29 cellular contexts compared by ENCODE assay signal in the genomic region with DNA sequence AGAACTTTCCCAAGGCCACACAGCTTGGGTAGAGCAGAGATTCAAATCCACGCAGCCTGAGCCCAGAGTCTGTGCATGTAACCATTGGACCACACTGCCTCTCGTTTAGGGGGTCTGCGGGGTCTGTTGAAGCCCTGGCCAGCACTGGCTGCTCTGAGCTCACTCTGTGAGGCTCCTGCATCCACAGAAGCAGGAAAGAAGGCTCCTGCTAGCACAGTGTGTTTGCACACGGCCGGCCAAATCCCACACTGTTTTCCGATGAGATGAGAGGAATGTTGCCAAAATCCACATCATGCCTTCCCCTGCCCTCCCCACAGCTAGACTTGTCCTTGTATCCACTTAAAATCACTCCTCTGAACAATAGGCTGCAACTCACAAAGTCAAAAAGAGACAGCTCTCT. TPM values are rescaled to one million over a fixed set of nuclear protein-coding genes. Genes with fewer than 3 reads are reported as not detected.
DNase-seq lines count a peak whose midpoint lies in the region; ATAC-seq and TF ChIP-seq lines count a peak whose summit lies in the region.
"Had no signal": no experiment of that assay in that cellular context is flagged by ENCODE, and none has a peak within 500 bp of the region (broad histone marks: within the 10 kb centered on the region; RNA-seq: fewer than 3 reads in every experiment).

No MANE protein-coding gene starts in this region.

- H3K27ac ChIP-seq in RWPE2 (ENCODE audit: poor library complexity, severe bottlenecking), result no peak overlapping the region
- no peak overlapping the region for H3K27ac ChIP-seq in neural progenitor cell
- H3K27ac ChIP-seq: BLaER1, hepatocyte, psoas muscle had no signal

- no peaks in the 10 kb centered on the region for H3K79me2 ChIP-seq in neural progenitor cell (ENCODE audit: low read depth)
- H3K79me2 ChIP-seq: hepatocyte had no signal

- H3K9me3 Mint-ChIP-seq in neural progenitor cell, result no peaks in the 10 kb centered on the region
- H3K9me3 Mint-ChIP-seq: activated naive CD4-positive, alpha-beta T cell treated with anti-CD3 and anti-CD28 coated beads, Interleukin-2, amount 50 U/mL, for 24 hours; activated T-cell treated with anti-CD3 and anti-CD28 coated beads, Interleukin-2, amount 50 U/mL, for 72 hours; central memory CD8-positive, alpha-beta T cell had no signal

- DNase-seq in Ammon's horn (ENCODE audit: low spot score) (peak; percentile 57), RWPE2 (ENCODE audit: low spot score) (peak; percentile 29), globus pallidus (ENCODE audit: low spot score) (peak; percentile 5), neural progenitor cell (ENCODE audit: low spot score) (no peak), COLO829 (ENCODE audit: low spot score) (no peak), dermis blood vessel endothelial cell (no peak), DMS79 treated with DMSO at 0.1 percent for 48 hours (lab: John Stamatoyannopoulos, UW) (no peak)
- DNase-seq: ACHN; activated CD4-positive, alpha-beta T cell treated with anti-CD3 and anti-CD28 coated beads for 4 hours; activated T-cell treated with anti-CD3 and anti-CD28 coated beads, Interleukin-2, amount 50 U/mL, for 72 hours; Calu3; foreskin melanocyte; H7; NCI-H1092 treated with DMSO at 0.1 percent for 48 hours; NCI-H187 treated with DMSO at 0.1 percent for 48 hours; NCI-H526; SK-N-SH; small intestine; T-helper 17 cell had no signal

- H3F3A ChIP-seq in neural progenitor cell (ENCODE audit: low read depth), result no peaks in the 10 kb centered on the region

- H3K27me3 ChIP-seq in RWPE2 (ENCODE audit: insufficient read depth, poor library complexity, severe bottlenecking) (no peaks in the 10 kb centered on the region), neural progenitor cell (no peaks in the 10 kb centered on the region)
- H3K27me3 ChIP-seq: BLaER1, hepatocyte had no signal

- H2AFZ ChIP-seq in neural progenitor cell (replicated peaks), result no peak overlapping the region
- H2AFZ ChIP-seq: hepatocyte had no signal

- H3K36me3 ChIP-seq in RWPE2 (ENCODE audit: low read depth) (no peaks in the 10 kb centered on the region), neural progenitor cell (no peaks in the 10 kb centered on the region)
- H3K36me3 ChIP-seq: BLaER1 had no signal

- H4K20me1 ChIP-seq in neural progenitor cell (ENCODE audit: low read depth), result no peaks in the 10 kb centered on the region
- H4K20me1 ChIP-seq: BLaER1 had no signal

- H3K36me3 Mint-ChIP-seq in neural progenitor cell, result no peaks in the 10 kb centered on the region
- H3K36me3 Mint-ChIP-seq: activated naive CD4-positive, alpha-beta T cell treated with anti-CD3 and anti-CD28 coated beads, Interleukin-2, amount 50 U/mL, for 24 hours had no signal

- no peaks in the 10 kb centered on the region for H3K9me3 ChIP-seq in RWPE2 (ENCODE audit: severe bottlenecking)
- no peaks in the 10 kb centered on the region for H3K9me3 ChIP-seq in neural progenitor cell (ENCODE audit: low read depth)
- H3K9me3 ChIP-seq: BLaER1, psoas muscle, SK-N-SH had no signal

- H3K27ac Mint-ChIP-seq in neural progenitor cell, result peak overlapping the region; percentile 9
- H3K27ac Mint-ChIP-seq: activated naive CD4-positive, alpha-beta T cell treated with anti-CD3 and anti-CD28 coated beads, Interleukin-2, amount 50 U/mL, for 24 hours; activated T-cell treated with anti-CD3 and anti-CD28 coated beads, Interleukin-2, amount 50 U/mL, for 72 hours; T-helper 17 cell had no signal

- H3K4me3 ChIP-seq in RWPE2 (ENCODE audit: severe bottlenecking) (no peak overlapping the region), neural progenitor cell (no peak overlapping the region)
- H3K4me3 ChIP-seq: BLaER1, hepatocyte, psoas muscle had no signal

- TF ChIP-seq CTCF in RWPE2 (IDR thresholded peaks at IDR 0.05; ENCODE audit: poor library complexity, severe bottlenecking) (no peak), neural progenitor cell (IDR thresholded peaks at IDR 0.05) (no peak)

- H3K27me3 Mint-ChIP-seq in neural progenitor cell (ENCODE audit: insufficient read depth, low read depth), result peaks cover 14% of the 10 kb centered on the region
- H3K27me3 Mint-ChIP-seq: activated naive CD4-positive, alpha-beta T cell treated with anti-CD3 and anti-CD28 coated beads, Interleukin-2, amount 50 U/mL, for 24 hours had no signal

- no peak overlapping the region for H3K4me3 Mint-ChIP-seq in neural progenitor cell
- H3K4me3 Mint-ChIP-seq: activated naive CD4-positive, alpha-beta T cell treated with anti-CD3 and anti-CD28 coated beads, Interleukin-2, amount 50 U/mL, for 24 hours; activated T-cell treated with anti-CD3 and anti-CD28 coated beads, Interleukin-2, amount 50 U/mL, for 72 hours; central memory CD8-positive, alpha-beta T cell; T-helper 17 cell had no signal

- H3K4me1 ChIP-seq in RWPE2 (ENCODE audit: insufficient read depth, poor library complexity, severe bottlenecking), result no peaks in the 10 kb centered on the region
- no peaks in the 10 kb centered on the region for H3K4me1 ChIP-seq in neural progenitor cell
- H3K4me1 ChIP-seq: psoas muscle had no signal

- no peak for ATAC-seq in RWPE2 (ENCODE audit: low read depth)
- ATAC-seq: activated T-cell treated with anti-CD3 and anti-CD28 coated beads, Interleukin-2, amount 50 U/mL, for 72 hours; psoas muscle; T-helper 17 cell had no signal

- H3K4me2 ChIP-seq in neural progenitor cell, result no peak overlapping the region
- H3K4me2 ChIP-seq: BLaER1, hepatocyte, SK-N-SH had no signal

- no peak overlapping the region for H3K9ac ChIP-seq in neural progenitor cell
- H3K9ac ChIP-seq: BLaER1, SK-N-SH had no signal

- peaks cover 17% of the 10 kb centered on the region for H3K4me1 Mint-ChIP-seq in neural progenitor cell
- H3K4me1 Mint-ChIP-seq: activated naive CD4-positive, alpha-beta T cell treated with anti-CD3 and anti-CD28 coated beads, Interleukin-2, amount 50 U/mL, for 24 hours; central memory CD8-positive, alpha-beta T cell; T-helper 17 cell had no signal

RNA-seq across cellular contexts. Expression of a gene that starts 10.6 kb away (rescaled TPM):
- total RNA-seq in neural progenitor cell (ENCODE audit: low replicate concordance), result not detected in 2 replicates
- not detected in 2 replicates for total RNA-seq in dermis blood vessel endothelial cell
- total RNA-seq: activated CD8-positive, alpha-beta memory T cell treated with anti-CD3 and anti-CD28 coated beads for 36 hours; activated T-cell treated with anti-CD3 and anti-CD28 coated beads, Interleukin-2, amount 50 U/mL, for 72 hours; Calu3; H7; hepatocyte; LHCN-M2; lower leg skin; mononuclear cell; psoas muscle; T-helper 17 cell; urinary bladder had no signal

RNA-seq across cellular contexts. Expression of a gene that starts 24.6 kb away (rescaled TPM):
- total RNA-seq in neural progenitor cell (ENCODE audit: low replicate concordance), result not detected in 2 replicates
- total RNA-seq in dermis blood vessel endothelial cell, result not detected in 2 replicates
- total RNA-seq: activated CD8-positive, alpha-beta memory T cell treated with anti-CD3 and anti-CD28 coated beads for 36 hours; activated T-cell treated with anti-CD3 and anti-CD28 coated beads, Interleukin-2, amount 50 U/mL, for 72 hours; Calu3; H7; LHCN-M2; mononuclear cell; psoas muscle; T-helper 17 cell; urinary bladder had no signal

Comparison
In these comparisons a context has a peak if more than half of its experiments do, and no peak if none do; other contexts are left out.
1. DNase-seq: peak in Ammon's horn (single experiment), RWPE2 (single experiment) and globus pallidus (single experiment); none in neural progenitor cell (single experiment), COLO829 (single experiment), dermis blood vessel endothelial cell (single experiment) and DMS79 treated with DMSO at 0.1 percent for 48 hours (single experiment).